13 cellular contexts compared by ENCODE assay signal in genomic region chr11:69480547-69481392, GRCh38. TPM values are rescaled to one million over a fixed set of nuclear protein-coding genes. Genes with fewer than 3 reads are reported as not detected.
DNase-seq lines count a peak whose midpoint lies in the region; ATAC-seq and TF ChIP-seq lines count a peak whose summit lies in the region.
"Had no signal": no experiment of that assay in that cellular context is flagged by ENCODE, and none has a peak within 500 bp of the region (broad histone marks: within the 10 kb centered on the region; RNA-seq: fewer than 3 reads in every experiment).

No MANE protein-coding gene starts in this region.

- WGBS in body of pancreas, 2 donors = 38 to 55% methylated on average over 4 to 13 of the region's 13 CpGs
- WGBS in right cardiac atrium = 39% methylated on average over 13 of the region's 13 CpGs

- ATAC-seq in body of pancreas (peak; percentile 65), right cardiac atrium (peak; percentile 13 to 46), HG03432 (IDR thresholded peaks at IDR 0.05; ENCODE audit: unreplicated experiment) (no peak), GM18909 (IDR thresholded peaks at IDR 0.05; ENCODE audit: poor library complexity, unreplicated experiment) (no peak)

- no peaks in the 10 kb centered on the region for H3K36me3 Mint-ChIP-seq in osteocyte (ENCODE audit: unreplicated experiment)

- H2AFZ ChIP-seq in osteoblast (ENCODE audit: low read length) = no peak overlapping the region

- H3K36me3 ChIP-seq in body of pancreas (replicated peaks in 1 of 2; ENCODE audit: insufficient read depth in 1 of 2, low read depth in 2 of 2) = no peaks in the 10 kb centered on the region
- H3K36me3 ChIP-seq in osteoblast (ENCODE audit: insufficient read depth, low read length) = no peaks in the 10 kb centered on the region
- H3K36me3 ChIP-seq: HAP-1 had no signal

- TF ChIP-seq POLR2A in body of pancreas (IDR thresholded peaks at IDR 0.05) = no peak

- H3K4me3 Mint-ChIP-seq in osteocyte (ENCODE audit: unreplicated experiment) = no peak overlapping the region
- H3K4me3 Mint-ChIP-seq: activated B cell treated with CpG ODN at 0.5 μM for 24 hours; dendritic cell treated with granulocyte-macrophage colony-stimulating factor and Interleukin-4, amounts not matched to agents 40 ng/mL and 50 ng/mL, for 4 days had no signal

- H3K4me3 ChIP-seq in body of pancreas = no peak overlapping the region
- H3K4me3 ChIP-seq in right cardiac atrium (ENCODE audit: low read length) = no peak overlapping the region
- H3K4me3 ChIP-seq in osteoblast (ENCODE audit: insufficient read depth, low read length) = no peak overlapping the region
- H3K4me3 ChIP-seq: HAP-1 had no signal

- H3K27me3 Mint-ChIP-seq in osteocyte (ENCODE audit: unreplicated experiment) = no peaks in the 10 kb centered on the region
- H3K27me3 Mint-ChIP-seq: activated B cell treated with CpG ODN at 0.5 μM for 24 hours; dendritic cell treated with granulocyte-macrophage colony-stimulating factor and Interleukin-4, amounts not matched to agents 40 ng/mL and 50 ng/mL, for 4 days had no signal

- no peak for TF ChIP-seq CTCF in 22Rv1 (IDR thresholded peaks at IDR 0.05)
- no peak for TF ChIP-seq CTCF in body of pancreas (IDR thresholded peaks at IDR 0.05)
- TF ChIP-seq CTCF in osteoblast (IDR thresholded peaks at IDR 0.05; ENCODE audit: extremely low read depth, low read depth, low read length) = no peak
- no peak for TF ChIP-seq CTCF in osteocyte (IDR thresholded peaks at IDR 0.05)

- no peaks in the 10 kb centered on the region for H3K79me2 ChIP-seq in osteoblast (ENCODE audit: insufficient read depth, low read length)

- H3K27ac ChIP-seq in 22Rv1 = 0 out of 2 replicates have a peak overlapping the region, but pooled peaks have one; percentile 8
- peak overlapping the region in 2 of 4 donors; percentile 36 to 40 for H3K27ac ChIP-seq in body of pancreas
- H3K27ac ChIP-seq in right cardiac atrium (ENCODE audit: low read length) = no peak overlapping the region
- H3K27ac ChIP-seq in osteoblast (ENCODE audit: low read depth, low read length) = no peak overlapping the region

- intact Hi-C loops in body of pancreas (cut with DNase I) = no loop called here
- intact Hi-C loops in right cardiac atrium (cut with DNase I) = no loop called here

- H3K27me3 ChIP-seq in body of pancreas = no peaks in the 10 kb centered on the region
- no peaks in the 10 kb centered on the region for H3K27me3 ChIP-seq in right cardiac atrium (ENCODE audit: control insufficient read depth, insufficient read depth)
- H3K27me3 ChIP-seq in osteoblast (ENCODE audit: insufficient read depth, low read length) = no peaks in the 10 kb centered on the region

- H3K4me1 Mint-ChIP-seq in osteocyte (ENCODE audit: unreplicated experiment) = peaks cover 4% of the 10 kb centered on the region
- H3K4me1 Mint-ChIP-seq: activated B cell treated with CpG ODN at 0.5 μM for 24 hours had no signal

- H3K9me3 Mint-ChIP-seq in osteocyte (ENCODE audit: unreplicated experiment) = no peaks in the 10 kb centered on the region
- H3K9me3 Mint-ChIP-seq: activated B cell treated with CpG ODN at 0.5 μM for 24 hours; dendritic cell treated with granulocyte-macrophage colony-stimulating factor and Interleukin-4, amounts not matched to agents 40 ng/mL and 50 ng/mL, for 4 days had no signal

- H3K9me3 ChIP-seq in body of pancreas (no peaks in the 10 kb centered on the region), right cardiac atrium (ENCODE audit: control insufficient read depth, low read length) (no peaks in the 10 kb centered on the region), osteoblast (ENCODE audit: low read depth, low read length) (no peaks in the 10 kb centered on the region)
- H3K9me3 ChIP-seq: HAP-1 had no signal

- no peaks in the 10 kb centered on the region for H4K20me1 ChIP-seq in osteoblast (ENCODE audit: insufficient read depth, low read length)

- H3K4me1 ChIP-seq in body of pancreas (peaks cover 17% of the 10 kb centered on the region), right cardiac atrium (ENCODE audit: control insufficient read depth, insufficient read depth, low read length) (peaks cover 22% of the 10 kb centered on the region), osteoblast (ENCODE audit: insufficient read depth, low read length) (peaks cover 3% of the 10 kb centered on the region)
- H3K4me1 ChIP-seq: HAP-1 had no signal

- H3K4me2 ChIP-seq in osteoblast (ENCODE audit: insufficient read depth, low read length) = no peak overlapping the region

- H3K27ac Mint-ChIP-seq in osteocyte (ENCODE audit: unreplicated experiment) = no peak overlapping the region
- H3K27ac Mint-ChIP-seq: activated B cell treated with CpG ODN at 0.5 μM for 24 hours; dendritic cell treated with granulocyte-macrophage colony-stimulating factor and Interleukin-4, amounts not matched to agents 40 ng/mL and 50 ng/mL, for 4 days had no signal

- DNase-seq in body of pancreas = peak; percentile 46 to 75 (median 60)
- DNase-seq in right cardiac atrium = peak; percentile 62 to 83 (median 83)
- DNase-seq in osteoblast (ENCODE audit: insufficient read length, low spot score, missing footprints) = peak; percentile 82
- DNase-seq in activated effector memory CD4-positive, alpha-beta T cell treated with anti-CD3 and anti-CD28 coated beads, Interleukin-2, amount 50 U/mL, for 16 hours = no peak
- DNase-seq in osteocyte (ENCODE audit: extremely low spot score, unreplicated experiment) = no peak
- DNase-seq: activated B cell treated with CpG ODN at 0.5 μM for 24 hours had no signal

RNA-seq across cellular contexts. Expression of gene LINC01488, which starts 0.7 kb away (rescaled TPM):
- total RNA-seq in body of pancreas (not detected), right cardiac atrium (under 1 TPM in 2 of 4 donors, not detected in 2; 0.14 to 0.17 TPM), osteoblast (not detected in 2 replicates), osteocyte (not detected in 2 replicates)
- polyA plus RNA-seq in right cardiac atrium = 0.16 TPM
- total RNA-seq: A673, activated B cell treated with CpG ODN at 0.5 μM for 24 hours had no signal
- polyA plus RNA-seq: neural cell had no signal

Comparison
In these comparisons a context has a peak if more than half of its experiments do, and no peak if none do; other contexts are left out.
1. ATAC-seq: peak in body of pancreas (single experiment) and right cardiac atrium (2 of 2); none in HG03432 (single experiment) and GM18909 (single experiment).
2. DNase-seq: peak in body of pancreas (4 of 4), right cardiac atrium (3 of 3) and osteoblast (single experiment); none in activated effector memory CD4-positive, alpha-beta T cell treated with anti-CD3 and anti-CD28 coated beads, Interleukin-2, amount 50 U/mL, for 16 hours (single experiment) and osteocyte (single experiment).